In genomic region chr19:13804830-13805683, GRCh38 we compare ENCODE assay signal across 9 cellular contexts. TPM values are rescaled to one million over a fixed set of nuclear protein-coding genes. Genes with fewer than 3 reads are reported as not detected.
DNase-seq lines count a peak whose midpoint lies in the region; ATAC-seq, FAIRE-seq and TF ChIP-seq lines count a peak whose summit lies in the region.
"Had no signal": no experiment of that assay in that cellular context is flagged by ENCODE, and none has a peak within 500 bp of the region (broad histone marks: within the 10 kb centered on the region; RNA-seq: fewer than 3 reads in every experiment).

No MANE protein-coding gene starts in this region.

- H3K56ac ChIP-seq in H1 (replicated peaks; ENCODE audit: insufficient read length, low read depth, low read length) (no peak overlapping the region), mesendoderm (ENCODE audit: low read length) (no peak overlapping the region)

- H3K79me2 ChIP-seq in H1 (ENCODE audit: control insufficient read depth in 1 of 2, insufficient read depth in 2 of 2, low read length in 2 of 2) (no peaks in the 10 kb centered on the region), mesendoderm (ENCODE audit: control insufficient read depth, insufficient read depth, low read length) (no peaks in the 10 kb centered on the region)

- no peak overlapping the region for H2BK15ac ChIP-seq in H1 (ENCODE audit: low read length)
- H2BK15ac ChIP-seq in mesendoderm (replicated peaks; ENCODE audit: low read depth), result no peak overlapping the region

- ATAC-seq in GM21390 (IDR thresholded peaks at IDR 0.05; ENCODE audit: unreplicated experiment) (no peak), HG03196 (IDR thresholded peaks at IDR 0.05; ENCODE audit: unreplicated experiment) (no peak)

- H3K4me1 ChIP-seq in BE2C, result peaks cover 3% of the 10 kb centered on the region; the same call in 1 of the 2 replicates
- no peaks in the 10 kb centered on the region; a peak in 1 of 7 replicates for H3K4me1 ChIP-seq in H1 (replicated peaks in 1 of 4; ENCODE audit: control insufficient read depth in 3 of 4, insufficient read depth in 4 of 4, low read length in 3 of 4)
- H3K4me1 ChIP-seq in mesendoderm (ENCODE audit: control insufficient read depth, low read depth, low read length), result no peaks in the 10 kb centered on the region

- 74% methylated on average over 35 of the region's 35 CpGs; no CpG with 5 or more reads in 1 of the 2 experiments for WGBS in H1 (ENCODE audit: extremely low coverage in 1 of 2, insufficient coverage in 1 of 2, insufficient read length in 1 of 2, insufficient replicate concordance in 2 of 2, low coverage in 1 of 2, low lambda C conversion rate in 2 of 2, missing lambda C conversion rate in 1 of 2), 2 experiments
- WGBS in mesendoderm (ENCODE audit: extremely low coverage, insufficient coverage, low lambda C conversion rate), result no CpG with 5 or more reads among the region's 35 CpGs

- H3K36me3 ChIP-seq in BE2C, result peaks cover 5% of the 10 kb centered on the region; the same call in 1 of the 2 replicates
- peaks cover 8 to 27% (median 15%) of the 10 kb centered on the region in 4 experiments; a peak in 5 of 8 replicates for H3K36me3 ChIP-seq in H1 (ENCODE audit: control insufficient read depth in 2 of 4, insufficient read depth in 4 of 4, low read length in 3 of 4)
- peaks cover 7% of the 10 kb centered on the region for H3K36me3 ChIP-seq in mesendoderm (ENCODE audit: control insufficient read depth, insufficient read depth, low read length)

- H3K14ac ChIP-seq in H1 (ENCODE audit: insufficient read length), result no peak overlapping the region

- CTCF ChIA-PET in H1 (lab: Charles Lee; ENCODE audit: partially characterized antibody), result interaction anchor here (0.7 to 3.4 kb wide), 14 partner anchors 11 to 87 kb away, joined by 3 to 20 read pairs (median 6); no protein-coding TSS in a partner anchor

- H4K8ac ChIP-seq in H1 (ENCODE audit: extremely low read depth, insufficient read depth, low read length) (0 out of 2 replicates have a peak overlapping the region, but pooled peaks have one; percentile 0), mesendoderm (ENCODE audit: low read depth, low read length) (no peak overlapping the region)

- POLR2A ChIA-PET in H1 (lab: Charles Lee; ENCODE audit: partially characterized antibody), result interaction anchor here (0.5 to 3.3 kb wide), 6 partner anchors 10 to 57 kb away, joined by 3 to 34 read pairs (median 5); partner anchors contain the start of gene ZSWIM4

- no peak overlapping the region for H2AFZ ChIP-seq in H1 (ENCODE audit: low read length)

- TF ChIP-seq RAD21 in H1 (IDR thresholded peaks at IDR 0.05 in 1 of 2, conservative IDR thresholded peaks at IDR 0.05 in 1 of 2; ENCODE audit: low read depth in 2 of 2, low read length in 2 of 2), result peak; percentile 59 to 76

- no peak overlapping the region for H3K4me3 ChIP-seq in BE2C (ENCODE audit: low read depth, low read length)
- H3K4me3 ChIP-seq in H1 (ENCODE audit: extremely low read depth in 1 of 4, insufficient read depth in 2 of 4, low read depth in 3 of 4, low read length in 4 of 4), result no peak overlapping the region
- H3K4me3 ChIP-seq in mesendoderm (ENCODE audit: low read length), result no peak overlapping the region

- peaks cover 2 to 16% of the 10 kb centered on the region in 2 experiments for H4K20me1 ChIP-seq in H1 (replicated peaks in 1 of 2; ENCODE audit: control insufficient read depth in 1 of 2, insufficient read depth in 2 of 2, low read length in 2 of 2)

- no peak for TF ChIP-seq EP300 in H1 (IDR thresholded peaks at IDR 0.05; ENCODE audit: borderline replicate concordance in 1 of 2, low read depth in 2 of 2, low read length in 2 of 2)

- H2BK12ac ChIP-seq in H1 (ENCODE audit: low read depth, low read length), result no peak overlapping the region

- no peaks in the 10 kb centered on the region for H3K79me1 ChIP-seq in H1 (ENCODE audit: low read depth, low read length)
- H3K79me1 ChIP-seq in mesendoderm (ENCODE audit: low read length), result peaks cover 4% of the 10 kb centered on the region

- peaks cover 4% of the 10 kb centered on the region; the same call in 1 of the 2 replicates for H3K23me2 ChIP-seq in H1 (ENCODE audit: low read depth, low read length)

- H3K4ac ChIP-seq in H1 (replicated peaks; ENCODE audit: insufficient read length, low read depth, low read length) (no peak overlapping the region), mesendoderm (ENCODE audit: low read depth, low read length) (no peak overlapping the region)

- H4K91ac ChIP-seq in H1 (replicated peaks; ENCODE audit: insufficient read length, low read length), result no peak overlapping the region

- H3K27me3 ChIP-seq in BE2C (no peaks in the 10 kb centered on the region), H1 (replicated peaks in 1 of 4; ENCODE audit: control insufficient read depth in 3 of 4, extremely low read depth in 1 of 4, insufficient read depth in 3 of 4, low read length in 3 of 4) (no peaks in the 10 kb centered on the region), mesendoderm (ENCODE audit: insufficient read depth, low read length, poor library complexity) (no peaks in the 10 kb centered on the region)

- TF ChIP-seq POLR2A in H1 (IDR thresholded peaks at IDR 0.05; ENCODE audit: control extremely low read depth in 1 of 2, low read depth in 2 of 2, low read length in 2 of 2), result no peak

- no peak overlapping the region for H3K9ac ChIP-seq in H1 (replicated peaks in 1 of 4; ENCODE audit: extremely low read depth in 1 of 4, low read depth in 3 of 4, low read length in 3 of 4)
- no peak overlapping the region for H3K9ac ChIP-seq in mesendoderm (ENCODE audit: low read length)

- H2BK5ac ChIP-seq in H1 (ENCODE audit: low read depth, low read length) (0 out of 2 replicates have a peak overlapping the region, but pooled peaks have one; percentile 2), mesendoderm (ENCODE audit: low read length) (no peak overlapping the region)

- TF ChIP-seq CTCF in BE2C (IDR thresholded peaks at IDR 0.05; ENCODE audit: low read depth, low read length), result peak; percentile 62
- 0 out of 2 replicates have a peak, but pooled peaks have one; percentile 26 for TF ChIP-seq CTCF in LNCAP (IDR thresholded peaks at IDR 0.05)
- peak; percentile 81 to 92 (median 87) for TF ChIP-seq CTCF in H1 (IDR thresholded peaks at IDR 0.05; ENCODE audit: control extremely low read depth in 1 of 3, insufficient read depth in 1 of 3, low read depth in 1 of 3, low read length in 3 of 3)

- H4K5ac ChIP-seq in H1 (ENCODE audit: insufficient read length, low read depth, low read length) (no peak overlapping the region), mesendoderm (ENCODE audit: low read length) (no peak overlapping the region)

- H2AK5ac ChIP-seq in H1 (ENCODE audit: low read depth, low read length) (no peak overlapping the region), mesendoderm (ENCODE audit: low read length) (no peak overlapping the region)

- DNase-seq in BE2C (peak; percentile 70), H1 (ENCODE audit: low read depth in 1 of 2, low spot score in 2 of 2) (peak in 1 of 2 experiments; percentile 82), mesendoderm (peak; percentile 80), NCI-H524 treated with DMSO at 0.1 percent for 48 hours (lab: John Stamatoyannopoulos, UW) (no peak), NCI-H2107 treated with DMSO at 0.1 percent for 48 hours (lab: John Stamatoyannopoulos, UW; ENCODE audit: unreplicated experiment) (no peak)
- DNase-seq: DMS79 had no signal

- H3K23ac ChIP-seq in H1 (ENCODE audit: insufficient read length) (no peak overlapping the region), mesendoderm (ENCODE audit: low read length) (no peak overlapping the region)

- no peak overlapping the region for H3K18ac ChIP-seq in H1 (ENCODE audit: extremely low read depth, low read length)
- no peak overlapping the region for H3K18ac ChIP-seq in mesendoderm (ENCODE audit: low read length)

- H3K9me3 ChIP-seq in BE2C, result no peaks in the 10 kb centered on the region
- H3K9me3 ChIP-seq in H1 (ENCODE audit: insufficient read depth in 2 of 2, low read depth in 1 of 2, low read length in 1 of 2), result no peaks in the 10 kb centered on the region

- H2BK120ac ChIP-seq in H1 (replicated peaks; ENCODE audit: low read depth, low read length) (no peak overlapping the region), mesendoderm (ENCODE audit: low read depth, low read length) (no peak overlapping the region)

- no peak overlapping the region for H3K27ac ChIP-seq in H1 (ENCODE audit: low read depth, low read length)
- H3K27ac ChIP-seq in mesendoderm (ENCODE audit: low read depth, low read length), result no peak overlapping the region

- FAIRE-seq in H1 (lab: Jason Lieb, UNC), result no peak

- H2BK20ac ChIP-seq in H1 (ENCODE audit: low read length), result no peak overlapping the region

- H3K4me2 ChIP-seq in H1 (ENCODE audit: insufficient read depth in 1 of 2, low read depth in 2 of 2, low read length in 2 of 2) (no peak overlapping the region), mesendoderm (ENCODE audit: low read length) (no peak overlapping the region)

RNA-seq across cellular contexts. Expression of gene ZSWIM4, which starts 9.8 kb away (rescaled TPM):
- polyA plus RNA-seq in BE2C (2012; ENCODE audit: insufficient read depth, insufficient read length, low read depth), result 13.4 TPM
- total RNA-seq in H1 (2021; fragmentation: NEBNext Ultra II Directional; extraction: Animal tissue kit (Norgen Biotek cat#: 25700)), result 31.1 and 32.7 TPM in 2 replicates
- polyA plus RNA-seq in H1 (2011; rRNA removed), result 12.2 and 23.2 TPM in 2 replicates
- 10.9 TPM for polyA plus RNA-seq in H1 (2011; cell fraction: cytosol; rRNA removed)
- 21.2 TPM for polyA plus RNA-seq in H1 (2011; cell fraction: nucleus; rRNA removed)
- 13.1 to 23.1 TPM (median 21.0 TPM) in 4 replicates for polyA plus RNA-seq in H1 (2012, experiment 1 of 2)
- 20.0 TPM for polyA plus RNA-seq in H1 (2012, experiment 2 of 2)
- polyA plus RNA-seq in H1 (2013, experiment 1 of 2), result 17.0 TPM
- polyA plus RNA-seq in H1 (2013, experiment 2 of 2), result 17.3 TPM
- polyA minus RNA-seq in H1 (2011; rRNA and poly(A)+ RNA removed), result 8.9 and 10.8 TPM in 2 replicates
- polyA minus RNA-seq in H1 (2011; cell fraction: cytosol; rRNA and poly(A)+ RNA removed), result 23.9 TPM
- polyA minus RNA-seq in H1 (2011; cell fraction: nucleus; rRNA and poly(A)+ RNA removed), result 13.5 TPM
- 31.4 TPM for polyA plus RNA-seq in mesendoderm (2013, experiment 1 of 2)
- polyA plus RNA-seq in mesendoderm (2013, experiment 2 of 2), result 30.0 TPM

RNA-seq across cellular contexts. Expression of gene C19orf53, which starts 30.8 kb away (rescaled TPM):
- 918 TPM for polyA plus RNA-seq in BE2C (2012; ENCODE audit: insufficient read depth, insufficient read length, low read depth)
- total RNA-seq in H1 (2021; fragmentation: NEBNext Ultra II Directional; extraction: Animal tissue kit (Norgen Biotek cat#: 25700)), result 104 and 116 TPM in 2 replicates
- polyA plus RNA-seq in H1 (2011; rRNA removed), result 169 and 193 TPM in 2 replicates
- 245 TPM for polyA plus RNA-seq in H1 (2011; cell fraction: cytosol; rRNA removed)
- polyA plus RNA-seq in H1 (2011; cell fraction: nucleus; rRNA removed), result 182 TPM
- 163 to 238 TPM (median 229 TPM) in 4 replicates for polyA plus RNA-seq in H1 (2012, experiment 1 of 2)
- 247 TPM for polyA plus RNA-seq in H1 (2012, experiment 2 of 2)
- polyA plus RNA-seq in H1 (2013, experiment 1 of 2), result 287 TPM
- polyA plus RNA-seq in H1 (2013, experiment 2 of 2), result 294 TPM
- polyA minus RNA-seq in H1 (2011; rRNA and poly(A)+ RNA removed), result 41.1 and 45.8 TPM in 2 replicates
- polyA minus RNA-seq in H1 (2011; cell fraction: cytosol; rRNA and poly(A)+ RNA removed), result 65.8 TPM
- polyA minus RNA-seq in H1 (2011; cell fraction: nucleus; rRNA and poly(A)+ RNA removed), result 48.6 TPM
- polyA plus RNA-seq in mesendoderm (2013, experiment 1 of 2), result 323 TPM
- 327 TPM for polyA plus RNA-seq in mesendoderm (2013, experiment 2 of 2)

RNA-seq across cellular contexts. Expression of gene MRI1, which starts 40.7 kb away (rescaled TPM):
- 15.3 TPM for polyA plus RNA-seq in BE2C (2012; ENCODE audit: insufficient read depth, insufficient read length, low read depth)
- total RNA-seq in H1 (2021; fragmentation: NEBNext Ultra II Directional; extraction: Animal tissue kit (Norgen Biotek cat#: 25700)), result 21.7 and 24.5 TPM in 2 replicates
- polyA plus RNA-seq in H1 (2011; rRNA removed), result 29.5 and 44.6 TPM in 2 replicates
- 35.0 TPM for polyA plus RNA-seq in H1 (2011; cell fraction: cytosol; rRNA removed)
- 91.3 TPM for polyA plus RNA-seq in H1 (2011; cell fraction: nucleus; rRNA removed)
- polyA plus RNA-seq in H1 (2012, experiment 1 of 2), result 14.6 to 20.0 TPM (median 18.0 TPM) in 4 replicates
- 21.8 TPM for polyA plus RNA-seq in H1 (2012, experiment 2 of 2)
- polyA plus RNA-seq in H1 (2013, experiment 1 of 2), result 21.4 TPM
- 20.1 TPM for polyA plus RNA-seq in H1 (2013, experiment 2 of 2)
- 14.9 and 18.8 TPM in 2 replicates for polyA minus RNA-seq in H1 (2011; rRNA and poly(A)+ RNA removed)
- 22.0 TPM for polyA minus RNA-seq in H1 (2011; cell fraction: cytosol; rRNA and poly(A)+ RNA removed)
- polyA minus RNA-seq in H1 (2011; cell fraction: nucleus; rRNA and poly(A)+ RNA removed), result 18.2 TPM
- 16.7 TPM for polyA plus RNA-seq in mesendoderm (2013, experiment 1 of 2)
- polyA plus RNA-seq in mesendoderm (2013, experiment 2 of 2), result 16.4 TPM

Comparison
In these comparisons a context has a peak if more than half of its experiments do, and no peak if none do; other contexts are left out.
1. DNase-seq: peak in BE2C (single experiment) and mesendoderm (single experiment); none in NCI-H524 treated with DMSO at 0.1 percent for 48 hours (single experiment) and NCI-H2107 treated with DMSO at 0.1 percent for 48 hours (single experiment).
2. CTCF ChIP-seq: peak in every context shown above with its lines; median percentile 87 in H1; 62 in BE2C; 26 in LNCAP.